8 cellular contexts compared by ENCODE assay signal in genomic region chr14:22598896-22599244, GRCh38. TPM values are rescaled to one million over a fixed set of nuclear protein-coding genes. Genes with fewer than 3 reads are reported as not detected.
DNase-seq lines count a peak whose midpoint lies in the region; TF ChIP-seq lines count a peak whose summit lies in the region.

No MANE protein-coding gene starts in this region.

- H3K9me3 ChIP-seq in esophagus (ENCODE audit: control insufficient read depth in 2 of 2, insufficient read depth in 1 of 2, low read depth in 1 of 2, low read length in 1 of 2) (no peaks in the 10 kb centered on the region), muscle layer of colon (ENCODE audit: low read length) (no peaks in the 10 kb centered on the region), tibial nerve (no peaks in the 10 kb centered on the region)

- H3K4me1 ChIP-seq in esophagus (ENCODE audit: control insufficient read depth in 2 of 2, insufficient read depth in 2 of 2, low read length in 1 of 2) (peaks cover 2 to 12% of the 10 kb centered on the region in 2 donors), muscle layer of colon (ENCODE audit: insufficient read depth, low read length) (peaks cover 25% of the 10 kb centered on the region), tibial nerve (peaks cover 3 to 32% (median 12%) of the 10 kb centered on the region in 4 donors)

- H3K27me3 ChIP-seq in esophagus (ENCODE audit: control insufficient read depth in 1 of 2, insufficient read depth in 2 of 2, low read length in 2 of 2) (no peaks in the 10 kb centered on the region), muscle layer of colon (ENCODE audit: control insufficient read depth in 1 of 2, insufficient read depth in 2 of 2, low read length in 2 of 2) (no peaks in the 10 kb centered on the region), tibial nerve (no peaks in the 10 kb centered on the region)

- no peak for TF ChIP-seq EP300 in tibial nerve (IDR thresholded peaks at IDR 0.05)

- peak; percentile 54 for DNase-seq in A172 (ENCODE audit: low spot score)
- DNase-seq in GM10266 (ENCODE audit: extremely low spot score): peak; percentile 59
- DNase-seq in HT1080 (ENCODE audit: low read depth): peak; percentile 45
- peak in 1 of 2 donors; percentile 33 for DNase-seq in tibial nerve (ENCODE audit: low spot score in 2 of 2)
- DNase-seq in retina: no peak

- TF ChIP-seq CTCF in GM10266 (IDR thresholded peaks at IDR 0.05; ENCODE audit: control insufficient read depth, insufficient read depth, low read depth, missing control alignments) (no peak), WI38 (IDR thresholded peaks at IDR 0.05; ENCODE audit: low read depth, low read length) (0 out of 2 replicates have a peak, but pooled peaks have one; percentile 18), tibial nerve (IDR thresholded peaks at IDR 0.05) (peak in 3 of 5 experiments; percentile 17 to 41 (median 20))

- 3 to 6% methylated on average over 5 of the region's 5 CpGs for WGBS in esophagus, 2 donors
- WGBS in tibial nerve, 2 donors: 1% methylated on average over 5 of the region's 5 CpGs

- peak overlapping the region; percentile 91 to 99 for H3K27ac ChIP-seq in esophagus (ENCODE audit: low read depth in 2 of 2, low read length in 1 of 2)
- peak overlapping the region; percentile 35 for H3K27ac ChIP-seq in muscle layer of colon (ENCODE audit: low read depth, low read length)
- peak overlapping the region; percentile 81 to 95 (median 88) for H3K27ac ChIP-seq in tibial nerve

- H3K4me3 ChIP-seq in WI38 (ENCODE audit: low read depth, low read length): peak overlapping the region; percentile 92
- H3K4me3 ChIP-seq in esophagus (ENCODE audit: low read depth in 1 of 2, low read length in 2 of 2): peak overlapping the region; percentile 72 to 79
- H3K4me3 ChIP-seq in muscle layer of colon (ENCODE audit: low read depth in 1 of 2, low read length in 2 of 2): peak overlapping the region; percentile 63 to 96
- H3K4me3 ChIP-seq in tibial nerve: peak overlapping the region; percentile 66 to 81 (median 73)

- no peak for TF ChIP-seq POLR2A in tibial nerve (IDR thresholded peaks at IDR 0.05)

- H3K36me3 ChIP-seq in esophagus (ENCODE audit: control insufficient read depth in 2 of 2, insufficient read depth in 2 of 2, low read length in 1 of 2): peaks cover 8 to 18% of the 10 kb centered on the region in 2 donors
- H3K36me3 ChIP-seq in muscle layer of colon (ENCODE audit: insufficient read depth, low read length): peaks cover 24% of the 10 kb centered on the region
- H3K36me3 ChIP-seq in tibial nerve: peaks cover 0 to 25% (median 15%) of the 10 kb centered on the region in 3 donors

- peak overlapping the region; percentile 74 for H3K9ac ChIP-seq in muscle layer of colon (ENCODE audit: low read length)

RNA-seq across cellular contexts. Expression of gene ABHD4, which starts 0.8 kb away (rescaled TPM):
- 11.6 and 12.5 TPM in 2 replicates for total RNA-seq in A172 (2014; rRNA removed; shearing (Covaris generic))
- 3.5 and 6.9 TPM in 2 replicates for total RNA-seq in HT1080 (2014; rRNA removed; shearing (Covaris generic))
- polyA plus RNA-seq in HT1080 (2015; cell fraction: cytosol; rRNA removed): 10.7 and 11.9 TPM in 2 replicates
- polyA plus RNA-seq in HT1080 (2015; cell fraction: nucleus; rRNA removed): 12.8 and 14.3 TPM in 2 replicates
- polyA plus RNA-seq in esophagus: 10 to 100 TPM; 22.8 to 29.5 TPM
- total RNA-seq in tibial nerve: 10 to 100 TPM; 16.1 to 42.4 (median 31.9) TPM

RNA-seq across cellular contexts. Expression of gene DAD1, which starts 9.8 kb away (rescaled TPM):
- 157 and 227 TPM in 2 replicates for total RNA-seq in A172 (2014; rRNA removed; shearing (Covaris generic))
- total RNA-seq in HT1080 (2014; rRNA removed; shearing (Covaris generic)): 280 and 308 TPM in 2 replicates
- 275 and 317 TPM in 2 replicates for polyA plus RNA-seq in HT1080 (2015; cell fraction: cytosol; rRNA removed)
- polyA plus RNA-seq in HT1080 (2015; cell fraction: nucleus; rRNA removed): 148 and 176 TPM in 2 replicates
- 100 to 1,000 TPM in 1 of 2 donors, 10 to 100 TPM in 1; 77.9 to 243 TPM for polyA plus RNA-seq in esophagus
- total RNA-seq in tibial nerve: 100 to 1,000 TPM; 128 to 254 (median 198) TPM

RNA-seq across cellular contexts. Expression of gene OR6J1, which starts 45.3 kb away (rescaled TPM):
- not detected in 2 replicates for total RNA-seq in A172 (2014; rRNA removed; shearing (Covaris generic))
- not detected in 2 replicates for total RNA-seq in HT1080 (2014; rRNA removed; shearing (Covaris generic))
- polyA plus RNA-seq in HT1080 (2015; cell fraction: cytosol; rRNA removed): not detected in 2 replicates
- polyA plus RNA-seq in HT1080 (2015; cell fraction: nucleus; rRNA removed): not detected in 2 replicates
- polyA plus RNA-seq in esophagus: not detected
- total RNA-seq in tibial nerve: not detected

Comparison
In these comparisons a context has a peak if more than half of its experiments do, and no peak if none do; other contexts are left out.
1. H3K27ac ChIP-seq: peak in every context shown above with its lines; median percentile 95 in esophagus; 88 in tibial nerve; 35 in muscle layer of colon.